9 cellular contexts compared by ENCODE assay signal in genomic region chr3:127823590-127823857, GRCh38. TPM values are rescaled to one million over a fixed set of nuclear protein-coding genes. Genes with fewer than 3 reads are reported as not detected.
DNase-seq lines count a peak whose midpoint lies in the region; FAIRE-seq and TF ChIP-seq lines count a peak whose summit lies in the region.
"Had no signal": no experiment of that assay in that cellular context is flagged by ENCODE, and none has a peak within 500 bp of the region (broad histone marks: within the 10 kb centered on the region; RNA-seq: fewer than 3 reads in every experiment).

No MANE protein-coding gene starts in this region.

- H3K4me3 Mint-ChIP-seq in IgD-negative memory B cell (peak overlapping the region; percentile 58 to 82 (median 78)), neural crest cell (peak overlapping the region; percentile 82)

- TF ChIP-seq CTCF in AG10803 (conservative IDR thresholded peaks at IDR 0.05; ENCODE audit: low read length), result no peak
- no peak for TF ChIP-seq CTCF in coronary artery (IDR thresholded peaks at IDR 0.05)
- no peak for TF ChIP-seq CTCF in neural crest cell (conservative IDR thresholded peaks at IDR 0.05)

- H3K4me3 ChIP-seq in AG10803 (ENCODE audit: low read length) (peak overlapping the region; percentile 57), coronary artery (peak overlapping the region; percentile 97), H7 (ENCODE audit: insufficient read depth, low read depth, low read length) (no peak overlapping the region)

- DNase-seq in AG10803 (ENCODE audit: low read depth), result no peak
- DNase-seq in coronary artery (ENCODE audit: low spot score), result no peak
- no peak for DNase-seq in neural crest cell (ENCODE audit: low read depth, low spot score)
- DNase-seq in GM19240 (ENCODE audit: insufficient read length, low spot score), result no peak
- no peak for DNase-seq in H7
- no peak for DNase-seq in RCC 7860 (ENCODE audit: low spot score)
- no peak for DNase-seq in glomerular visceral epithelial cell (ENCODE audit: extremely low spot score)
- DNase-seq: GF-D8 had no signal

- H3K36me3 Mint-ChIP-seq in IgD-negative memory B cell (peaks cover 3% of the 10 kb centered on the region), neural crest cell (ENCODE audit: low read depth) (no peaks in the 10 kb centered on the region)

- H3K27me3 Mint-ChIP-seq in IgD-negative memory B cell (peaks cover 21% of the 10 kb centered on the region), neural crest cell (ENCODE audit: low read depth) (peaks cover 59% of the 10 kb centered on the region)

- H3K27me3 ChIP-seq in H7 (ENCODE audit: control insufficient read depth, insufficient read depth, low read length), result peaks cover 28% of the 10 kb centered on the region

- H3K36me3 ChIP-seq in H7 (replicated peaks; ENCODE audit: control insufficient read depth, insufficient read depth, low read length), result no peaks in the 10 kb centered on the region

- H3K9me3 Mint-ChIP-seq in IgD-negative memory B cell (peaks cover 0 to 3% (median 0%) of the 10 kb centered on the region in 3 donors), neural crest cell (no peaks in the 10 kb centered on the region)

- peak overlapping the region in 1 of 2 donors; percentile 93 for H3K27ac ChIP-seq in coronary artery

- no peak for FAIRE-seq in RCC 7860 (lab: Jason Lieb, UNC)

- H3K4me1 Mint-ChIP-seq in IgD-negative memory B cell (peaks cover 7 to 31% (median 18%) of the 10 kb centered on the region in 3 donors), neural crest cell (peaks cover 40% of the 10 kb centered on the region)

- H3K27ac Mint-ChIP-seq in IgD-negative memory B cell, result no peak overlapping the region
- peak overlapping the region; percentile 20 for H3K27ac Mint-ChIP-seq in neural crest cell (ENCODE audit: unreplicated experiment)

RNA-seq across cellular contexts. Expression of gene MGLL, which starts 1.2 kb away (rescaled TPM):
- 8.6 TPM for polyA plus RNA-seq in IgD-negative memory B cell
- total RNA-seq in neural crest cell, result 11.3 and 13.3 TPM in 2 replicates
- total RNA-seq in H7 (2014; rRNA removed; shearing (Covaris generic)), result 0.07 and 0.31 TPM in 2 replicates
